ENCODE assay signal across 9 cellular contexts in genomic region chr17:48613862-48614694, GRCh38. TPM values are rescaled to one million over a fixed set of nuclear protein-coding genes. Genes with fewer than 3 reads are reported as not detected.
DNase-seq lines count a peak whose midpoint lies in the region; ATAC-seq and TF ChIP-seq lines count a peak whose summit lies in the region.
"Had no signal": no experiment of that assay in that cellular context is flagged by ENCODE, and none has a peak within 500 bp of the region (broad histone marks: within the 10 kb centered on the region; RNA-seq: fewer than 3 reads in every experiment).

No MANE protein-coding gene starts in this region.

- H3K9me3 ChIP-seq in thoracic aorta: no peaks in the 10 kb centered on the region

- H3K4me1 ChIP-seq in thoracic aorta (ENCODE audit: control insufficient read depth in 1 of 2, low read depth in 2 of 2): peaks cover 4 to 52% of the 10 kb centered on the region in 2 donors

- no peak for TF ChIP-seq CTCF in thoracic aorta (IDR thresholded peaks at IDR 0.05)

- peak; percentile 16 to 27 for ATAC-seq in activated T-cell treated with anti-CD3 and anti-CD28 coated beads, Interleukin-2, amount 50 U/mL, for 4 hours
- ATAC-seq in thoracic aorta (ENCODE audit: insufficient number of reproducible peaks, low FRiP score, low read depth): no peak
- no peak for ATAC-seq in GM19035 (IDR thresholded peaks at IDR 0.05; ENCODE audit: unreplicated experiment)

- H3K36me3 ChIP-seq in thoracic aorta: no peaks in the 10 kb centered on the region

- H3K4me3 ChIP-seq in thoracic aorta: peak overlapping the region; percentile 81

- H3K27ac ChIP-seq in thoracic aorta: no peak overlapping the region

- H3K36me3 Mint-ChIP-seq in activated T-cell treated with anti-CD3 and anti-CD28 coated beads, Interleukin-2, amount 50 U/mL, for 4 hours (ENCODE audit: insufficient read depth): no peaks in the 10 kb centered on the region

- peak overlapping the region; percentile 60 for H3K4me3 Mint-ChIP-seq in activated T-cell treated with anti-CD3 and anti-CD28 coated beads, Interleukin-2, amount 50 U/mL, for 4 hours

- no peaks in the 10 kb centered on the region for H3K9me3 Mint-ChIP-seq in activated T-cell treated with anti-CD3 and anti-CD28 coated beads, Interleukin-2, amount 50 U/mL, for 4 hours

- peaks cover 19% of the 10 kb centered on the region for H3K27me3 ChIP-seq in thoracic aorta (replicated peaks; ENCODE audit: insufficient read depth)

- DNase-seq in activated naive CD4-positive, alpha-beta T cell treated with Interleukin-2 at 50 U/mL for 16 hours: peak; percentile 38
- DNase-seq in activated naive CD4-positive, alpha-beta T cell (lab: John Stamatoyannopoulos, UW): no peak
- no peak for DNase-seq in activated T-cell treated with anti-CD3 and anti-CD28 coated beads, Interleukin-2, amount 50 U/mL, for 4 hours
- DNase-seq in kidney tubule cell (ENCODE audit: low spot score) (peak; percentile 43), thoracic aorta (ENCODE audit: low spot score) (no peak), NCI-H2107 (lab: John Stamatoyannopoulos, UW) (no peak), NCI-H2196 (lab: John Stamatoyannopoulos, UW; ENCODE audit: unreplicated experiment) (no peak)
- DNase-seq: NCI-H2029 had no signal

- H3K27me3 Mint-ChIP-seq in activated T-cell treated with anti-CD3 and anti-CD28 coated beads, Interleukin-2, amount 50 U/mL, for 4 hours (ENCODE audit: low read depth): peaks cover 76% of the 10 kb centered on the region

- peaks cover 54% of the 10 kb centered on the region for H3K4me1 Mint-ChIP-seq in activated T-cell treated with anti-CD3 and anti-CD28 coated beads, Interleukin-2, amount 50 U/mL, for 4 hours (ENCODE audit: low read depth)

RNA-seq across cellular contexts. Expression of gene HOXB8, which starts 1.0 kb away (rescaled TPM):
- total RNA-seq in activated T-cell treated with anti-CD3 and anti-CD28 coated beads, Interleukin-2, amount 50 U/mL, for 4 hours: under 1 TPM in 2 of 3 donors, not detected in 1; 0.14 to 0.18 TPM
- 1 to 10 TPM in 1 of 2 donors, not detected in 1; 1.4 TPM for total RNA-seq in thoracic aorta

RNA-seq across cellular contexts. Expression of gene HOXB7, which starts 3.3 kb away (rescaled TPM):
- under 1 TPM; 0.18 to 0.43 (median 0.38) TPM for total RNA-seq in activated T-cell treated with anti-CD3 and anti-CD28 coated beads, Interleukin-2, amount 50 U/mL, for 4 hours
- 1 to 10 TPM in 1 of 2 donors, under 1 TPM in 1; 0.63 to 7.2 TPM for total RNA-seq in thoracic aorta

RNA-seq across cellular contexts. Expression of gene HOXB6, which starts 9.3 kb away (rescaled TPM):
- total RNA-seq in activated T-cell treated with anti-CD3 and anti-CD28 coated beads, Interleukin-2, amount 50 U/mL, for 4 hours: under 1 TPM in 2 of 3 donors, not detected in 1; 0.24 to 0.27 TPM
- total RNA-seq in thoracic aorta: 1 to 10 TPM; 4.2 to 9.9 TPM

RNA-seq across cellular contexts. Expression of gene HOXB9, which starts 12.1 kb away (rescaled TPM):
- total RNA-seq in activated T-cell treated with anti-CD3 and anti-CD28 coated beads, Interleukin-2, amount 50 U/mL, for 4 hours: 1 to 10 TPM in 2 of 3 donors, under 1 TPM in 1; 0.63 to 1.4 (median 1.2) TPM
- not detected for total RNA-seq in thoracic aorta

RNA-seq across cellular contexts. Expression of gene HOXB5, which starts 20.5 kb away (rescaled TPM):
- total RNA-seq in activated T-cell treated with anti-CD3 and anti-CD28 coated beads, Interleukin-2, amount 50 U/mL, for 4 hours: under 1 TPM in 1 of 3 donors, not detected in 2; 0.08 TPM
- 1 to 10 TPM in 1 of 2 donors, under 1 TPM in 1; 0.56 to 3.8 TPM for total RNA-seq in thoracic aorta

Comparison
In these comparisons a context has a peak if more than half of its experiments do, and no peak if none do; other contexts are left out.
1. DNase-seq: peak in activated naive CD4-positive, alpha-beta T cell treated with Interleukin-2 at 50 U/mL for 16 hours (single experiment) and kidney tubule cell (single experiment); none in activated naive CD4-positive, alpha-beta T cell (0 of 4), activated T-cell treated with anti-CD3 and anti-CD28 coated beads, Interleukin-2, amount 50 U/mL, for 4 hours (single experiment), thoracic aorta (single experiment), NCI-H2107 (single experiment) and NCI-H2196 (single experiment).
2. ATAC-seq: peak in activated T-cell treated with anti-CD3 and anti-CD28 coated beads, Interleukin-2, amount 50 U/mL, for 4 hours (2 of 2); none in thoracic aorta (single experiment) and GM19035 (single experiment).
3. RNA of gene HOXB6, which starts 9.3 kb away (total RNA-seq): 4.2 to 9.9 TPM in thoracic aorta; 0.24 to 0.27 TPM in activated T-cell treated with anti-CD3 and anti-CD28 coated beads, Interleukin-2, amount 50 U/mL, for 4 hours; every median in the first group is over 4 times any median in the second.